ENCODE assay signal across 1 cellular context in genomic region chr17:75783803-75784472, GRCh38.
A peak's percentile ranks its signal among the peaks of the same experiment; 100 is the strongest.
TF ChIP-seq lines count a peak whose summit lies in the region.

No MANE protein-coding gene starts in this region.

TF ChIP-seq in HepG2, 621 proteins besides CTCF, POLR2A, EP300 and RAD21 (continued from another document and continues in another):
- TF ChIP-seq, protein P1, sequence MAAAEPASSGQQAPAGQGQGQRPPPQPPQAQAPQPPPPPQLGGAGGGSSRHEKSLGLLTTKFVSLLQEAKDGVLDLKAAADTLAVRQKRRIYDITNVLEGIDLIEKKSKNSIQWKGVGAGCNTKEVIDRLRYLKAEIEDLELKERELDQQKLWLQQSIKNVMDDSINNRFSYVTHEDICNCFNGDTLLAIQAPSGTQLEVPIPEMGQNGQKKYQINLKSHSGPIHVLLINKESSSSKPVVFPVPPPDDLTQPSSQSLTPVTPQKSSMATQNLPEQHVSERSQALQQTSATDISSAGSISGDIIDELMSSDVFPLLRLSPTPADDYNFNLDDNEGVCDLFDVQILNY (CRISPR knock-in tag; conservative IDR thresholded peaks at IDR 0.05), result 0 out of 2 replicates have a peak, but pooled peaks have one; percentile 22
- TF ChIP-seq BRF2 (CRISPR knock-in tag; IDR thresholded peaks at IDR 0.05), result peak; percentile 89
- TF ChIP-seq SALL2 (CRISPR knock-in tag; IDR thresholded peaks at IDR 0.05), result peak; percentile 60; the same call in 1 of the 2 replicates
- TF ChIP-seq HNRNPH1 (optimal IDR thresholded peaks at IDR 0.05; ENCODE audit: low read depth, low read length), result no peak
- 0 out of 2 replicates have a peak, but pooled peaks have one; percentile 67 for TF ChIP-seq TBP (CRISPR knock-in tag; IDR thresholded peaks at IDR 0.05)
- TF ChIP-seq RFX1 (IDR thresholded peaks at IDR 0.05), result no peak
- no peak for TF ChIP-seq ZBTB34 (CRISPR knock-in tag; IDR thresholded peaks at IDR 0.05)
- no peak; the same call in 1 of the 2 replicates for TF ChIP-seq ZNF816 (CRISPR knock-in tag; IDR thresholded peaks at IDR 0.05; ENCODE audit: borderline replicate concordance)
- TF ChIP-seq KAT7 (CRISPR knock-in tag; IDR thresholded peaks at IDR 0.05; ENCODE audit: borderline replicate concordance), result no peak
- TF ChIP-seq ARHGAP35 (CRISPR knock-in tag; IDR thresholded peaks at IDR 0.05; ENCODE audit: borderline replicate concordance), result no peak
- TF ChIP-seq BORCS8-MEF2B (CRISPR knock-in tag; IDR thresholded peaks at IDR 0.05), result peak; percentile 35; the same call in 1 of the 2 replicates
- TF ChIP-seq ZBTB25 (CRISPR knock-in tag; IDR thresholded peaks at IDR 0.05), result no peak
- no peak for TF ChIP-seq MED13 (CRISPR knock-in tag; IDR thresholded peaks at IDR 0.05)
- peak; percentile 87 for TF ChIP-seq DBP (CRISPR knock-in tag; IDR thresholded peaks at IDR 0.05; ENCODE audit: not compliant biosample characterization)
- no peak for TF ChIP-seq CREB1 (IDR thresholded peaks at IDR 0.05)
- no peak for TF ChIP-seq CREB1 (CRISPR knock-in tag; IDR thresholded peaks at IDR 0.05)
- TF ChIP-seq, protein P2, sequence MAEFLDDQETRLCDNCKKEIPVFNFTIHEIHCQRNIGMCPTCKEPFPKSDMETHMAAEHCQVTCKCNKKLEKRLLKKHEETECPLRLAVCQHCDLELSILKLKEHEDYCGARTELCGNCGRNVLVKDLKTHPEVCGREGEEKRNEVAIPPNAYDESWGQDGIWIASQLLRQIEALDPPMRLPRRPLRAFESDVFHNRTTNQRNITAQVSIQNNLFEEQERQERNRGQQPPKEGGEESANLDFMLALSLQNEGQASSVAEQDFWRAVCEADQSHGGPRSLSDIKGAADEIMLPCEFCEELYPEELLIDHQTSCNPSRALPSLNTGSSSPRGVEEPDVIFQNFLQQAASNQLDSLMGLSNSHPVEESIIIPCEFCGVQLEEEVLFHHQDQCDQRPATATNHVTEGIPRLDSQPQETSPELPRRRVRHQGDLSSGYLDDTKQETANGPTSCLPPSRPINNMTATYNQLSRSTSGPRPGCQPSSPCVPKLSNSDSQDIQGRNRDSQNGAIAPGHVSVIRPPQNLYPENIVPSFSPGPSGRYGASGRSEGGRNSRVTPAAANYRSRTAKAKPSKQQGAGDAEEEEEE (CRISPR knock-in tag; IDR thresholded peaks at IDR 0.05; ENCODE audit: borderline replicate concordance), result no peak
- no peak; the same call in 1 of the 2 replicates for TF ChIP-seq RARG (CRISPR knock-in tag; IDR thresholded peaks at IDR 0.05; ENCODE audit: low read depth)
- peak; percentile 80 for TF ChIP-seq ZNF501 (CRISPR knock-in tag; IDR thresholded peaks at IDR 0.05)
- TF ChIP-seq MBNL3 (CRISPR knock-in tag; conservative IDR thresholded peaks at IDR 0.05), result no peak
- TF ChIP-seq, protein P3, sequence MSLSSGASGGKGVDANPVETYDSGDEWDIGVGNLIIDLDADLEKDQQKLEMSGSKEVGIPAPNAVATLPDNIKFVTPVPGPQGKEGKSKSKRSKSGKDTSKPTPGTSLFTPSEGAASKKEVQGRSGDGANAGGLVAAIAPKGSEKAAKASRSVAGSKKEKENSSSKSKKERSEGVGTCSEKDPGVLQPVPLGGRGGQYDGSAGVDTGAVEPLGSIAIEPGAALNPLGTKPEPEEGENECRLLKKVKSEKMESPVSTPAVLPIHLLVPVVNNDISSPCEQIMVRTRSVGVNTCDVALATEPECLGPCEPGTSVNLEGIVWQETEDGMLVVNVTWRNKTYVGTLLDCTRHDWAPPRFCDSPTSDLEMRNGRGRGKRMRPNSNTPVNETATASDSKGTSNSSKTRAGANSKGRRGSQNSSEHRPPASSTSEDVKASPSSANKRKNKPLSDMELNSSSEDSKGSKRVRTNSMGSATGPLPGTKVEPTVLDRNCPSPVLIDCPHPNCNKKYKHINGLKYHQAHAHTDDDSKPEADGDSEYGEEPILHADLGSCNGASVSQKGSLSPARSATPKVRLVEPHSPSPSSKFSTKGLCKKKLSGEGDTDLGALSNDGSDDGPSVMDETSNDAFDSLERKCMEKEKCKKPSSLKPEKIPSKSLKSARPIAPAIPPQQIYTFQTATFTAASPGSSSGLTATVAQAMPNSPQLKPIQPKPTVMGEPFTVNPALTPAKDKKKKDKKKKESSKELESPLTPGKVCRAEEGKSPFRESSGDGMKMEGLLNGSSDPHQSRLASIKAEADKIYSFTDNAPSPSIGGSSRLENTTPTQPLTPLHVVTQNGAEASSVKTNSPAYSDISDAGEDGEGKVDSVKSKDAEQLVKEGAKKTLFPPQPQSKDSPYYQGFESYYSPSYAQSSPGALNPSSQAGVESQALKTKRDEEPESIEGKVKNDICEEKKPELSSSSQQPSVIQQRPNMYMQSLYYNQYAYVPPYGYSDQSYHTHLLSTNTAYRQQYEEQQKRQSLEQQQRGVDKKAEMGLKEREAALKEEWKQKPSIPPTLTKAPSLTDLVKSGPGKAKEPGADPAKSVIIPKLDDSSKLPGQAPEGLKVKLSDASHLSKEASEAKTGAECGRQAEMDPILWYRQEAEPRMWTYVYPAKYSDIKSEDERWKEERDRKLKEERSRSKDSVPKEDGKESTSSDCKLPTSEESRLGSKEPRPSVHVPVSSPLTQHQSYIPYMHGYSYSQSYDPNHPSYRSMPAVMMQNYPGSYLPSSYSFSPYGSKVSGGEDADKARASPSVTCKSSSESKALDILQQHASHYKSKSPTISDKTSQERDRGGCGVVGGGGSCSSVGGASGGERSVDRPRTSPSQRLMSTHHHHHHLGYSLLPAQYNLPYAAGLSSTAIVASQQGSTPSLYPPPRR (CRISPR knock-in tag; IDR thresholded peaks at IDR 0.05; ENCODE audit: borderline replicate concordance), result no peak
- TF ChIP-seq KDM6A (CRISPR knock-in tag; IDR thresholded peaks at IDR 0.05; ENCODE audit: low read depth), result no peak
- no peak for TF ChIP-seq HOXA7 (CRISPR knock-in tag; IDR thresholded peaks at IDR 0.05)
- TF ChIP-seq ZNF274 (CRISPR knock-in tag; IDR thresholded peaks at IDR 0.05), result no peak
- no peak for TF ChIP-seq MIER2 (CRISPR knock-in tag; IDR thresholded peaks at IDR 0.05)
- TF ChIP-seq ZNF121 (CRISPR knock-in tag; IDR thresholded peaks at IDR 0.05), result no peak
- TF ChIP-seq, protein P4, sequence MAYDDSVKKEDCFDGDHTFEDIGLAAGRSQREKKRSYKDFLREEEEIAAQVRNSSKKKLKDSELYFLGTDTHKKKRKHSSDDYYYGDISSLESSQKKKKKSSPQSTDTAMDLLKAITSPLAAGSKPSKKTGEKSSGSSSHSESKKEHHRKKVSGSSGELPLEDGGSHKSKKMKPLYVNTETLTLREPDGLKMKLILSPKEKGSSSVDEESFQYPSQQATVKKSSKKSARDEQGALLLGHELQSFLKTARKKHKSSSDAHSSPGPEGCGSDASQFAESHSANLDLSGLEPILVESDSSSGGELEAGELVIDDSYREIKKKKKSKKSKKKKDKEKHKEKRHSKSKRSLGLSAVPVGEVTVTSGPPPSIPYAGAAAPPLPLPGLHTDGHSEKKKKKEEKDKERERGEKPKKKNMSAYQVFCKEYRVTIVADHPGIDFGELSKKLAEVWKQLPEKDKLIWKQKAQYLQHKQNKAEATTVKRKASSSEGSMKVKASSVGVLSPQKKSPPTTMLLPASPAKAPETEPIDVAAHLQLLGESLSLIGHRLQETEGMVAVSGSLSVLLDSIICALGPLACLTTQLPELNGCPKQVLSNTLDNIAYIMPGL (CRISPR knock-in tag; IDR thresholded peaks at IDR 0.05; ENCODE audit: borderline replicate concordance in 1 of 2, low read depth in 1 of 2), result peak in 1 of 2 experiments; percentile 4; a peak in 1 of 4 replicates
- TF ChIP-seq, protein P5, sequence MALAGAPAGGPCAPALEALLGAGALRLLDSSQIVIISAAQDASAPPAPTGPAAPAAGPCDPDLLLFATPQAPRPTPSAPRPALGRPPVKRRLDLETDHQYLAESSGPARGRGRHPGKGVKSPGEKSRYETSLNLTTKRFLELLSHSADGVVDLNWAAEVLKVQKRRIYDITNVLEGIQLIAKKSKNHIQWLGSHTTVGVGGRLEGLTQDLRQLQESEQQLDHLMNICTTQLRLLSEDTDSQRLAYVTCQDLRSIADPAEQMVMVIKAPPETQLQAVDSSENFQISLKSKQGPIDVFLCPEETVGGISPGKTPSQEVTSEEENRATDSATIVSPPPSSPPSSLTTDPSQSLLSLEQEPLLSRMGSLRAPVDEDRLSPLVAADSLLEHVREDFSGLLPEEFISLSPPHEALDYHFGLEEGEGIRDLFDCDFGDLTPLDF (CRISPR knock-in tag; IDR thresholded peaks at IDR 0.05), result peak; percentile 52; the same call in 1 of the 2 replicates
- TF ChIP-seq ZHX2 (IDR thresholded peaks at IDR 0.05; ENCODE audit: low read depth), result no peak
- 0 out of 2 replicates have a peak, but pooled peaks have one; percentile 22 for TF ChIP-seq ZHX2 (CRISPR knock-in tag; IDR thresholded peaks at IDR 0.05; ENCODE audit: borderline replicate concordance)
- TF ChIP-seq CEBPB (IDR thresholded peaks at IDR 0.05; ENCODE audit: borderline replicate concordance, low read depth, low read length), result no peak
- no peak for TF ChIP-seq ZNF589 (CRISPR knock-in tag; conservative IDR thresholded peaks at IDR 0.05)
- TF ChIP-seq ZNF256 (CRISPR knock-in tag; conservative IDR thresholded peaks at IDR 0.05), result peak; percentile 86; the same call in 1 of the 2 replicates
